In genomic region chr6:13383280-13384163, GRCh38 we compare ENCODE assay signal across 8 cellular contexts.
A peak's percentile ranks its signal among the peaks of the same experiment; 100 is the strongest.
DNase-seq lines count a peak whose midpoint lies in the region; ATAC-seq and TF ChIP-seq lines count a peak whose summit lies in the region.

No MANE protein-coding gene starts in this region.

- no peak overlapping the region for H3K4me3 ChIP-seq in fibroblast of mammary gland (ENCODE audit: control insufficient read depth, low read depth, low read length)

- peak; percentile 10 for DNase-seq in stimulated activated CD4-positive, alpha-beta T cell treated with anti-CD3 and anti-CD28 coated beads, Interleukin-4, amount 100 ng/mL, for 24 hours
- DNase-seq in stimulated activated CD4-positive, alpha-beta T cell treated with anti-CD3 and anti-CD28 coated beads, Interleukin-2, amount 100 ng/mL, for 48 hours, result no peak
- DNase-seq in NCI-H748 (lab: John Stamatoyannopoulos, UW; ENCODE audit: unreplicated experiment), result peak; percentile 93
- peak; percentile 19 for DNase-seq in fibroblast of mammary gland (ENCODE audit: low read depth)
- DNase-seq in stimulated activated naive CD8-positive, alpha-beta T cell treated with anti-CD3 and anti-CD28 coated beads, Interleukin-15, Interleukin-2, amounts not matched to agents 100 U/mL and 50 U/mL, for 24 hours, result no peak
- DNase-seq in NCI-H82 treated with DMSO at 0.1 percent for 48 hours (lab: John Stamatoyannopoulos, UW; ENCODE audit: unreplicated experiment), result no peak
- no peak for DNase-seq in Ammon's horn (ENCODE audit: low spot score)

- TF ChIP-seq CTCF in fibroblast of mammary gland (conservative IDR thresholded peaks at IDR 0.05; ENCODE audit: control insufficient read depth, insufficient read depth, low read depth, low read length), result no peak

- peak; percentile 94 for ATAC-seq in HG02885 (IDR thresholded peaks at IDR 0.05; ENCODE audit: poor library complexity, unreplicated experiment)
- ATAC-seq in stimulated activated naive CD8-positive, alpha-beta T cell treated with anti-CD3 and anti-CD28 coated beads, Interleukin-15, Interleukin-2, amounts not matched to agents 100 U/mL and 50 U/mL, for 24 hours, result peak; percentile 84

Comparison
In these comparisons a context has a peak if more than half of its experiments do, and no peak if none do; other contexts are left out.
1. DNase-seq: peak in stimulated activated CD4-positive, alpha-beta T cell treated with anti-CD3 and anti-CD28 coated beads, Interleukin-4, amount 100 ng/mL, for 24 hours (single experiment), NCI-H748 (single experiment) and fibroblast of mammary gland (single experiment); none in stimulated activated CD4-positive, alpha-beta T cell treated with anti-CD3 and anti-CD28 coated beads, Interleukin-2, amount 100 ng/mL, for 48 hours (0 of 2), stimulated activated naive CD8-positive, alpha-beta T cell treated with anti-CD3 and anti-CD28 coated beads, Interleukin-15, Interleukin-2, amounts not matched to agents 100 U/mL and 50 U/mL, for 24 hours (single experiment), NCI-H82 treated with DMSO at 0.1 percent for 48 hours (single experiment) and Ammon's horn (single experiment).